9 cellular contexts compared by ENCODE assay signal in genomic region chr5:131671994-131672655, GRCh38. TPM values are rescaled to one million over a fixed set of nuclear protein-coding genes. Genes with fewer than 3 reads are reported as not detected.
DNase-seq lines count a peak whose midpoint lies in the region; ATAC-seq, FAIRE-seq and TF ChIP-seq lines count a peak whose summit lies in the region.
"Had no signal": no experiment of that assay in that cellular context is flagged by ENCODE, and none has a peak within 500 bp of the region (broad histone marks: within the 10 kb centered on the region; RNA-seq: fewer than 3 reads in every experiment).

No MANE protein-coding gene starts in this region.

- H3K27me3 ChIP-seq in IMR-90 (ENCODE audit: control insufficient read depth, insufficient read depth, low read length) (no peaks in the 10 kb centered on the region), HepG2 (ENCODE audit: control insufficient read depth in 1 of 2, insufficient read depth in 2 of 2, low read length in 2 of 2) (no peaks in the 10 kb centered on the region)

- WGBS in IMR-90 (ENCODE audit: extremely low coverage in 2 of 2, insufficient read length in 1 of 2), 2 experiments, result 40% methylated on average over 1 of the region's 2 CpGs; no CpG with 5 or more reads in 1 of the 2 experiments
- 80% methylated on average over 2 of the region's 2 CpGs for WGBS in HepG2 (ENCODE audit: low lambda C conversion rate)

- no peak for TF ChIP-seq POLR2A in IMR-90 (IDR thresholded peaks at IDR 0.05; ENCODE audit: low read depth, low read length)
- no peak for TF ChIP-seq POLR2A in HepG2 (IDR thresholded peaks at IDR 0.05; ENCODE audit: insufficient read depth in 1 of 2, low read depth in 2 of 2, low read length in 2 of 2)

- TF ChIP-seq EP300 in HepG2 (IDR thresholded peaks at IDR 0.05; ENCODE audit: low read depth in 2 of 2, low read length in 2 of 2), result no peak
- no peak for TF ChIP-seq EP300 in HepG2 (CRISPR knock-in tag; IDR thresholded peaks at IDR 0.05; ENCODE audit: borderline replicate concordance)

- H3K4me2 ChIP-seq in IMR-90 (ENCODE audit: low read depth, low read length) (peak overlapping the region; percentile 80), HepG2 (ENCODE audit: low read depth, low read length) (no peak overlapping the region)

- H3K4me3 ChIP-seq in IMR-90 (ENCODE audit: insufficient read depth, low read depth, low read length) (no peak overlapping the region), cardiac fibroblast (replicated peaks in 1 of 2; ENCODE audit: low read depth in 2 of 2, low read length in 2 of 2) (no peak overlapping the region), HepG2 (replicated peaks in 1 of 3; ENCODE audit: insufficient read depth in 1 of 3, low read depth in 2 of 3, low read length in 3 of 3) (no peak overlapping the region)

- no peak overlapping the region for H2AK9ac ChIP-seq in IMR-90 (replicated peaks; ENCODE audit: low read depth, low read length, poor library complexity)

- H4K8ac ChIP-seq in IMR-90 (ENCODE audit: low read depth in 2 of 2, low read length in 2 of 2), result peak overlapping the region in 1 of 2 experiments; percentile 72; a peak in 2 of 4 replicates

- peak; percentile 95 for DNase-seq in IMR-90
- peak; percentile 87 to 98 for DNase-seq in cardiac fibroblast (ENCODE audit: low read depth in 2 of 2)
- peak; percentile 5 for DNase-seq in HepG2 (ENCODE audit: low spot score)
- DNase-seq in substantia nigra (lab: John Stamatoyannopoulos, UW), result peak in 19 of 49 donors; percentile 1 to 63 (median 9)
- no peak for DNase-seq in NK-92 (lab: John Stamatoyannopoulos, UW; ENCODE audit: unreplicated experiment)
- no peak for DNase-seq in GM10248 (ENCODE audit: extremely low spot score)
- DNase-seq in stimulated activated naive CD4-positive, alpha-beta T cell (lab: John Stamatoyannopoulos, UW), result no peak

- peak overlapping the region; percentile 16; the same call in 1 of the 3 replicates for H2BK15ac ChIP-seq in IMR-90 (ENCODE audit: low read depth, low read length)

- peak overlapping the region; percentile 93 for H3K18ac ChIP-seq in IMR-90 (ENCODE audit: low read depth, low read length)

- peak overlapping the region; percentile 35; the same call in 1 of the 2 replicates for H2AK5ac ChIP-seq in IMR-90 (ENCODE audit: low read depth, low read length)

- peak overlapping the region; percentile 98 for H2BK5ac ChIP-seq in IMR-90 (ENCODE audit: low read depth, low read length, poor library complexity, severe bottlenecking)

- H3K9ac ChIP-seq in IMR-90 (ENCODE audit: low read depth, low read length) (peak overlapping the region; percentile 61), HepG2 (ENCODE audit: insufficient read depth, low read depth, low read length) (no peak overlapping the region)

- H2AFZ ChIP-seq in IMR-90 (replicated peaks; ENCODE audit: low read length, poor library complexity), result no peak overlapping the region
- no peak overlapping the region for H2AFZ ChIP-seq in HepG2 (ENCODE audit: low read length)

- H3K23ac ChIP-seq in IMR-90 (ENCODE audit: low read depth, low read length), result peak overlapping the region; percentile 55; the same call in 1 of the 2 replicates

- H4K20me1 ChIP-seq in IMR-90 (ENCODE audit: insufficient read depth, low read length) (peaks cover 8% of the 10 kb centered on the region; the same call in 1 of the 2 replicates), HepG2 (ENCODE audit: insufficient read depth, low read length) (no peaks in the 10 kb centered on the region)

- H3K9me3 ChIP-seq in IMR-90 (ENCODE audit: control insufficient read depth, insufficient read depth, low read length) (no peaks in the 10 kb centered on the region), HepG2 (ENCODE audit: low read length) (no peaks in the 10 kb centered on the region)

- H3K56ac ChIP-seq in IMR-90 (ENCODE audit: extremely low read depth, insufficient read depth, low read length), result peak overlapping the region; percentile 58

- intact Hi-C loops in IMR-90 (cut with micrococcal nuclease), result loop anchor here (1.0 to 5.0 kb wide), 2 partner anchors 35 to 123 kb away; partner anchors contain the start of gene RAPGEF6
- intact Hi-C loops in HepG2 (cut with micrococcal nuclease; ENCODE audit: unreplicated experiment), result no loop called here

- H3K4me1 ChIP-seq in IMR-90 (ENCODE audit: control insufficient read depth, insufficient read depth, low read length) (peaks cover 20% of the 10 kb centered on the region), HepG2 (ENCODE audit: insufficient read depth, low read length) (0 out of 2 replicates have a peak, but pooled peaks cover 6% of the 10 kb centered on the region)

- CTCF ChIA-PET in IMR-90 (lab: Yijun Ruan, JAX) (interaction anchor here (0.6 kb wide), 1 partner anchor 525 kb away, joined by 3 read pairs; no protein-coding TSS in a partner anchor), HepG2 (lab: Yijun Ruan, JAX; ENCODE audit: low intra/inter-chr PET ratio, low total read pairs) (no interaction called here), GM10248 (lab: Yijun Ruan, JAX) (interaction anchor here (1.2 to 1.9 kb wide), 3 partner anchors 16 to 83 kb away, joined by 3 to 4 read pairs (median 3); no protein-coding TSS in a partner anchor)

- dilution Hi-C loops in IMR-90 (cut with HindIII; ENCODE audit: low sequenced_read_pairs, unreplicated experiment), result no loop called here

- H2BK120ac ChIP-seq in IMR-90 (ENCODE audit: low read depth, low read length), result peak overlapping the region; percentile 79

- H3K14ac ChIP-seq in IMR-90 (replicated peaks; ENCODE audit: low read depth, low read length), result peak overlapping the region; percentile 66

- H3K4ac ChIP-seq in IMR-90 (ENCODE audit: low read depth, low read length), result peak overlapping the region; percentile 78

- peak overlapping the region; percentile 63 for H2BK20ac ChIP-seq in IMR-90 (ENCODE audit: low read depth, low read length)

- peaks cover 12% of the 10 kb centered on the region for H3K9me1 ChIP-seq in IMR-90 (ENCODE audit: insufficient read depth, low read length)

- peak overlapping the region; percentile 84 for H4K5ac ChIP-seq in IMR-90 (ENCODE audit: low read depth, low read length)

- TSS peak; percentile 82 for BruUV-seq in IMR-90 (replicated peaks; lab: Mats Ljungman, UMichigan)
- BruUV-seq in HepG2 (replicated peaks; lab: Mats Ljungman, UMichigan), result no TSS peak

- no peak for TF ChIP-seq RAD21 in IMR-90 (IDR thresholded peaks at IDR 0.05; ENCODE audit: low read length)
- TF ChIP-seq RAD21 in HepG2 (CRISPR knock-in tag; IDR thresholded peaks at IDR 0.05), result no peak

- in situ Hi-C loops in IMR-90 (cut with MboI; ENCODE audit: low sequenced_read_pairs) (no loop called here), HepG2 (cut with HindIII; ENCODE audit: extremely low pct_ligation_motif_present, low pct_unique_long_range_greater_than_20kb) (no loop called here)

- POLR2A ChIA-PET in IMR-90 (lab: Charles Lee; ENCODE audit: unreplicated experiment), result no interaction called here
- POLR2A ChIA-PET in HepG2 (lab: Yijun Ruan, JAX), result no interaction called here
- POLR2A ChIA-PET in GM10248 (lab: Yijun Ruan, JAX), result no interaction called here

- no peak for FAIRE-seq in HepG2 (lab: Jason Lieb, UNC)
- FAIRE-seq: TTC549 had no signal

- H3K79me2 ChIP-seq in HepG2 (ENCODE audit: insufficient read depth, low read length), result no peaks in the 10 kb centered on the region

- peak overlapping the region; percentile 41 for H4K91ac ChIP-seq in IMR-90 (ENCODE audit: insufficient read depth, low read depth, low read length)

- H3K36me3 ChIP-seq in IMR-90 (ENCODE audit: control insufficient read depth, insufficient read depth, low read length) (peaks cover 22% of the 10 kb centered on the region), HepG2 (replicated peaks in 1 of 2; ENCODE audit: control insufficient read depth in 1 of 2, insufficient read depth in 2 of 2, low read length in 2 of 2) (peaks cover 19 to 72% of the 10 kb centered on the region in 2 experiments)

- H3K79me1 ChIP-seq in IMR-90 (ENCODE audit: low read depth in 1 of 2, low read length in 2 of 2), result peaks cover 13 to 23% of the 10 kb centered on the region in 2 experiments

- TF ChIP-seq CTCF in IMR-90 (conservative IDR thresholded peaks at IDR 0.05; ENCODE audit: low read depth, low read length) (no peak), cardiac fibroblast (IDR thresholded peaks at IDR 0.05; ENCODE audit: low read depth, low read length) (no peak), HepG2 (CRISPR knock-in tag; IDR thresholded peaks at IDR 0.05) (no peak), GM10248 (IDR thresholded peaks at IDR 0.05; ENCODE audit: control extremely low read depth, extremely low read depth, low read depth, missing control alignments) (no peak)

- H3K27ac ChIP-seq in IMR-90 (ENCODE audit: insufficient read depth, low read length), result peak overlapping the region; percentile 97; the same call in 1 of the 2 replicates
- H3K27ac ChIP-seq in HepG2 (ENCODE audit: extremely low read length, insufficient read depth, low read length), result no peak overlapping the region
- peak overlapping the region; percentile 83 for H3K27ac ChIP-seq in substantia nigra (ENCODE audit: low read depth, low read length, poor library complexity, severe bottlenecking)

- ATAC-seq in IMR-90 (ENCODE audit: low read depth), result peak; percentile 91
- ATAC-seq in HepG2, result peak; percentile 43; the same call in 2 of the 3 replicates
- no peak for ATAC-seq in GM21717 (IDR thresholded peaks at IDR 0.05; ENCODE audit: unreplicated experiment)

RNA-seq across cellular contexts. Expression of gene RAPGEF6, which starts 37.1 kb away (rescaled TPM):
- total RNA-seq in IMR-90 (2012; rRNA removed) (18.8 and 30.3 TPM in 2 replicates), HepG2 (2016; rRNA removed; fragmentation: Illumina TruSeq; extraction: Trizol) (23.3 and 24.6 TPM in 2 replicates)
- polyA plus RNA-seq in IMR-90 (2012; rRNA removed) (5.1 and 5.8 TPM in 2 replicates), HepG2 (2011; rRNA removed) (7.3 and 7.7 TPM in 2 replicates)
- polyA plus RNA-seq in IMR-90 (2012; cell fraction: cytosol; rRNA removed), result 1.2 and 1.6 TPM in 2 replicates
- polyA plus RNA-seq in IMR-90 (2012; cell fraction: nucleus; rRNA removed; ENCODE audit: low replicate concordance), result 2.1 and 15.4 TPM in 2 replicates
- 7.5 and 10.7 TPM in 2 replicates for total RNA-seq in HepG2 (2016; cell fraction: cytosol; rRNA removed; fragmentation: Illumina TruSeq; extraction: Trizol; ENCODE audit: low read depth)
- 20.2 and 24.5 TPM in 2 replicates for total RNA-seq in HepG2 (2016; cell fraction: insoluble cytoplasmic fraction; rRNA removed; fragmentation: Illumina TruSeq; extraction: Trizol)
- total RNA-seq in HepG2 (2016; cell fraction: membrane; rRNA removed; fragmentation: Illumina TruSeq; extraction: Trizol), result 7.0 and 11.4 TPM in 2 replicates
- total RNA-seq in HepG2 (2016; cell fraction: nucleus; rRNA removed; fragmentation: Illumina TruSeq; extraction: Trizol), result 45.4 and 49.6 TPM in 2 replicates
- 3.5 and 5.4 TPM in 2 replicates for polyA plus RNA-seq in HepG2 (2011; cell fraction: cytosol; rRNA removed)
- polyA plus RNA-seq in HepG2 (2011; cell fraction: nucleus; rRNA removed), result 8.0 and 8.2 TPM in 2 replicates
- polyA plus RNA-seq in HepG2 (2012), result 7.9 and 14.6 TPM in 2 replicates
- polyA plus RNA-seq in HepG2 (2016; cell fraction: cytosol; fragmentation: Illumina TruSeq; extraction: Trizol; ENCODE audit: low read depth), result 0.24 and 0.26 TPM in 2 replicates
- polyA plus RNA-seq in HepG2 (2016; cell fraction: insoluble cytoplasmic fraction; fragmentation: Illumina TruSeq; extraction: Trizol; ENCODE audit: low read depth), result 6.9 and 7.6 TPM in 2 replicates
- 0.79 and 1.0 TPM in 2 replicates for polyA plus RNA-seq in HepG2 (2016; cell fraction: membrane; fragmentation: Illumina TruSeq; extraction: Trizol; ENCODE audit: low read depth)
- 9.7 TPM in 2 replicates for polyA plus RNA-seq in HepG2 (2016; cell fraction: nucleus; fragmentation: Illumina TruSeq; extraction: Trizol; ENCODE audit: insufficient read depth, low read depth)
- 20.8 and 24.5 TPM in 2 replicates for polyA minus RNA-seq in HepG2 (2011; rRNA and poly(A)+ RNA removed; ENCODE audit: low replicate concordance)
- polyA minus RNA-seq in HepG2 (2011; cell fraction: cytosol; rRNA and poly(A)+ RNA removed), result 14.7 and 19.0 TPM in 2 replicates
- polyA minus RNA-seq in HepG2 (2011; cell fraction: nucleus; rRNA and poly(A)+ RNA removed), result 125 and 131 TPM in 2 replicates

Comparison
In these comparisons a context has a peak if more than half of its experiments do, and no peak if none do; other contexts are left out.
1. DNase-seq: peak in IMR-90 (single experiment), cardiac fibroblast (2 of 2) and HepG2 (single experiment); none in NK-92 (single experiment), GM10248 (single experiment) and stimulated activated naive CD4-positive, alpha-beta T cell (0 of 6).